Comparison of ENCODE assay signal across 10 cellular contexts in genomic region chr2:43458002-43458628, GRCh38.
DNase-seq lines count a peak whose midpoint lies in the region; ATAC-seq and TF ChIP-seq lines count a peak whose summit lies in the region.
"Had no signal": no experiment of that assay in that cellular context is flagged by ENCODE, and none has a peak within 500 bp of the region (broad histone marks: within the 10 kb centered on the region; RNA-seq: fewer than 3 reads in every experiment).

No MANE protein-coding gene starts in this region.

- H3K4me1 Mint-ChIP-seq in Caco-2 (ENCODE audit: low read depth, unreplicated experiment): peaks cover 55% of the 10 kb centered on the region

- no peaks in the 10 kb centered on the region for H3K36me3 ChIP-seq in Caco-2 (ENCODE audit: control insufficient read depth, insufficient read depth, low read length)
- no peaks in the 10 kb centered on the region for H3K36me3 ChIP-seq in H7 (replicated peaks; ENCODE audit: control insufficient read depth, insufficient read depth, low read length)

- peak overlapping the region; percentile 25 for H3K27ac Mint-ChIP-seq in Caco-2 (ENCODE audit: unreplicated experiment)

- H3K27me3 Mint-ChIP-seq in Caco-2 (ENCODE audit: insufficient read depth, unreplicated experiment): no peaks in the 10 kb centered on the region
- H3K27me3 Mint-ChIP-seq: CD8-positive, alpha-beta memory T cell had no signal

- DNase-seq in Caco-2: no peak
- DNase-seq in RPMI7951 (ENCODE audit: low read depth): peak; percentile 64
- peak; percentile 96 for DNase-seq in fibroblast of mammary gland (ENCODE audit: low read depth)
- peak; percentile 82 for DNase-seq in skeletal muscle cell (ENCODE audit: low read depth)
- DNase-seq in ureter (ENCODE audit: low spot score): no peak
- no peak for DNase-seq in NCI-H1694 (lab: John Stamatoyannopoulos, UW)
- no peak for DNase-seq in H7
- DNase-seq: CD8-positive, alpha-beta memory T cell had no signal

- CTCF ChIA-PET in Caco-2 (lab: Charles Lee): no interaction called here

- POLR2A ChIA-PET in Caco-2 (lab: Charles Lee): no interaction called here

- ATAC-seq in HG02678 (IDR thresholded peaks at IDR 0.05; ENCODE audit: unreplicated experiment): no peak
- ATAC-seq: GM12878 had no signal

- TF ChIP-seq CTCF in Caco-2 (IDR thresholded peaks at IDR 0.05; ENCODE audit: insufficient read depth in 1 of 2, low read depth in 1 of 2, low read length in 1 of 2, severe bottlenecking in 1 of 2, unreplicated experiment in 1 of 2): no peak
- no peak for TF ChIP-seq CTCF in fibroblast of mammary gland (conservative IDR thresholded peaks at IDR 0.05; ENCODE audit: control insufficient read depth, insufficient read depth, low read depth, low read length)

- H3K27me3 ChIP-seq in Caco-2 (replicated peaks; ENCODE audit: control insufficient read depth, insufficient read depth, low read length): no peaks in the 10 kb centered on the region
- no peaks in the 10 kb centered on the region for H3K27me3 ChIP-seq in H7 (ENCODE audit: control insufficient read depth, insufficient read depth, low read length)

- no TSS peak for BruUV-seq in Caco-2 (replicated peaks; lab: Mats Ljungman, UMichigan)

- H3K4me3 ChIP-seq in Caco-2 (ENCODE audit: low read depth, low read length) (no peak overlapping the region), fibroblast of mammary gland (ENCODE audit: control insufficient read depth, low read depth, low read length) (no peak overlapping the region), skeletal muscle cell (ENCODE audit: low read depth, low read length) (no peak overlapping the region), H7 (ENCODE audit: insufficient read depth, low read depth, low read length) (no peak overlapping the region)
- H3K4me3 ChIP-seq: GM12878 had no signal

- no peak overlapping the region for H3K4me3 Mint-ChIP-seq in Caco-2 (ENCODE audit: unreplicated experiment)
- H3K4me3 Mint-ChIP-seq: CD8-positive, alpha-beta memory T cell had no signal

- intact Hi-C loops in Caco-2 (cut with micrococcal nuclease; ENCODE audit: unreplicated experiment): no loop called here

- no peaks in the 10 kb centered on the region for H3K9me3 ChIP-seq in Caco-2

- H3K4me1 ChIP-seq in Caco-2: peaks cover 71% of the 10 kb centered on the region

- H3K9me3 Mint-ChIP-seq in Caco-2 (ENCODE audit: unreplicated experiment): peaks cover 9% of the 10 kb centered on the region
- H3K9me3 Mint-ChIP-seq: CD8-positive, alpha-beta memory T cell had no signal

- peaks cover 12% of the 10 kb centered on the region for H3K36me3 Mint-ChIP-seq in Caco-2 (ENCODE audit: insufficient read depth, unreplicated experiment)

Comparison
In these comparisons a context has a peak if more than half of its experiments do, and no peak if none do; other contexts are left out.
1. DNase-seq: peak in RPMI7951 (single experiment), fibroblast of mammary gland (single experiment) and skeletal muscle cell (single experiment); none in Caco-2 (0 of 2), ureter (single experiment), NCI-H1694 (single experiment) and H7 (single experiment).